ENCODE assay signal across 9 cellular contexts in genomic region chr12:65313704-65314317, GRCh38. TPM values are rescaled to one million over a fixed set of nuclear protein-coding genes. Genes with fewer than 3 reads are reported as not detected.
DNase-seq lines count a peak whose midpoint lies in the region; ATAC-seq, FAIRE-seq and TF ChIP-seq lines count a peak whose summit lies in the region.
"Had no signal": no experiment of that assay in that cellular context is flagged by ENCODE, and none has a peak within 500 bp of the region (broad histone marks: within the 10 kb centered on the region; RNA-seq: fewer than 3 reads in every experiment).

No MANE protein-coding gene starts in this region.

- peak in 2 of 3 experiments; percentile 20 to 32; a peak in 3 of 6 replicates for TF ChIP-seq CTCF in GM12878 (IDR thresholded peaks at IDR 0.05 in 2 of 3, conservative IDR thresholded peaks at IDR 0.05 in 1 of 3; ENCODE audit: control insufficient read depth in 2 of 3, extremely low read depth in 1 of 3, insufficient read depth in 1 of 3, low read depth in 3 of 3, low read length in 3 of 3)
- TF ChIP-seq CTCF in suprapubic skin (IDR thresholded peaks at IDR 0.05) = no peak

- peak; percentile 47 for FAIRE-seq in GM12878 (lab: Jason Lieb, UNC)

- RAD21 ChIA-PET in GM12878 (lab: Charles Lee; ENCODE audit: unreplicated experiment) = no interaction called here

- CTCF ChIA-PET in GM12878 (lab: Yijun Ruan, JAX) (interaction anchor here (1.1 to 3.4 kb wide), 3 partner anchors 9 to 1379 kb away, joined by 4 to 19 read pairs (median 4); no protein-coding TSS in a partner anchor), T-cell (lab: Charles Lee) (interaction anchor here (0.7 to 0.8 kb wide), 2 partner anchors 30 to 609 kb away, joined by 3 read pairs; no protein-coding TSS in a partner anchor)
- CTCF ChIA-PET in activated CD4-positive, alpha-beta T cell treated with anti-CD3 and anti-CD28 coated beads for 36 hours (lab: Charles Lee) = interaction anchor here (0.6 kb wide), 1 partner anchor 382 kb away, joined by 4 read pairs; no protein-coding TSS in a partner anchor

- intact Hi-C loops in GM12878 (cut with micrococcal nuclease; ENCODE audit: unreplicated experiment) = loop anchor here (2.0 to 5.0 kb wide), 2 partner anchors 243 to 793 kb away; no protein-coding TSS in a partner anchor
- intact Hi-C loops in activated CD4-positive, alpha-beta T cell treated with anti-CD3 and anti-CD28 coated beads for 36 hours (cut with DNase I, micrococcal nuclease) = loop anchor here in 1 of 2 experiments (5.0 kb wide), 1 partner anchor 793 kb away; no protein-coding TSS in a partner anchor

- no peak overlapping the region for H3K27ac Mint-ChIP-seq in T-cell
- H3K27ac Mint-ChIP-seq in activated CD4-positive, alpha-beta T cell treated with anti-CD3 and anti-CD28 coated beads for 36 hours = no peak overlapping the region

- H3K4me3 ChIP-seq in GM12878 (no peak overlapping the region), suprapubic skin (no peak overlapping the region)

- peaks cover 0 to under 1% (median 0%) of the 10 kb centered on the region in 3 donors for H3K4me1 Mint-ChIP-seq in T-cell
- H3K4me1 Mint-ChIP-seq in activated CD4-positive, alpha-beta T cell treated with anti-CD3 and anti-CD28 coated beads for 36 hours = no peaks in the 10 kb centered on the region

- peak; percentile 62 for TF ChIP-seq RAD21 in GM12878 (IDR thresholded peaks at IDR 0.05; ENCODE audit: insufficient read depth, low read depth, low read length)

- no peaks in the 10 kb centered on the region for H3K79me2 ChIP-seq in GM12878 (ENCODE audit: control insufficient read depth, insufficient read depth, low read length)

- no peaks in the 10 kb centered on the region for H3K27me3 ChIP-seq in GM12878 (replicated peaks in 1 of 2; ENCODE audit: control insufficient read depth in 2 of 2, insufficient read depth in 2 of 2, low read length in 1 of 2)
- H3K27me3 ChIP-seq in suprapubic skin = no peaks in the 10 kb centered on the region

- H3K9me3 ChIP-seq in GM12878 (replicated peaks; ENCODE audit: control insufficient read depth, insufficient read depth, low read length) (no peaks in the 10 kb centered on the region), suprapubic skin (no peaks in the 10 kb centered on the region)

- H3K27ac ChIP-seq in GM12878 (ENCODE audit: control insufficient read depth, insufficient read depth) = no peak overlapping the region
- no peak overlapping the region for H3K27ac ChIP-seq in suprapubic skin

- no peak overlapping the region for H3K4me2 ChIP-seq in GM12878 (ENCODE audit: control insufficient read depth, insufficient read depth)

- 2% methylated on average over 2 of the region's 2 CpGs for WGBS in GM12878 (ENCODE audit: insufficient coverage, insufficient replicate concordance, low lambda C conversion rate, missing lambda C conversion rate)
- 27% methylated on average over 2 of the region's 2 CpGs for WGBS in suprapubic skin

- POLR2A ChIA-PET in GM12878 (lab: Charles Lee) = no interaction called here
- POLR2A ChIA-PET in T-cell (lab: Charles Lee) = no interaction called here
- POLR2A ChIA-PET in activated CD4-positive, alpha-beta T cell treated with anti-CD3 and anti-CD28 coated beads for 36 hours (lab: Charles Lee) = no interaction called here

- no peaks in the 10 kb centered on the region for H3K9me3 Mint-ChIP-seq in T-cell
- H3K9me3 Mint-ChIP-seq in activated CD4-positive, alpha-beta T cell treated with anti-CD3 and anti-CD28 coated beads for 36 hours (ENCODE audit: low read depth) = no peaks in the 10 kb centered on the region

- no peak overlapping the region for H2AFZ ChIP-seq in GM12878 (ENCODE audit: control insufficient read depth, low read depth, low read length)

- no peaks in the 10 kb centered on the region for H3K36me3 ChIP-seq in GM12878 (ENCODE audit: control insufficient read depth in 2 of 2, insufficient read depth in 2 of 2, low read length in 1 of 2)
- H3K36me3 ChIP-seq in suprapubic skin = no peaks in the 10 kb centered on the region

- no peaks in the 10 kb centered on the region for H3K36me3 Mint-ChIP-seq in T-cell
- no peaks in the 10 kb centered on the region for H3K36me3 Mint-ChIP-seq in activated CD4-positive, alpha-beta T cell treated with anti-CD3 and anti-CD28 coated beads for 36 hours (ENCODE audit: low read depth)

- no TSS peak for BruUV-seq in GM12878 (replicated peaks; lab: Mats Ljungman, UMichigan)

- DNase-seq in DMS53 (lab: John Stamatoyannopoulos, UW) (peak; percentile 66), LoVo (ENCODE audit: low spot score) (peak; percentile 52), GM12878 (ENCODE audit: low read depth, low spot score) (no peak), myocyte (ENCODE audit: low read depth) (peak; percentile 30), suprapubic skin (ENCODE audit: low spot score in 2 of 2) (no peak), T-cell (no peak)
- DNase-seq in activated CD4-positive, alpha-beta T cell treated with anti-CD3 and anti-CD28 coated beads for 36 hours = no peak
- DNase-seq: NCI-H1048 had no signal

- SMC1A ChIA-PET in GM12878 (lab: Charles Lee; ENCODE audit: uncharacterized antibody, unreplicated experiment) = interaction anchor here (0.7 to 0.8 kb wide), 2 partner anchors 14 to 618 kb away, joined by 3 to 4 read pairs; no protein-coding TSS in a partner anchor

- ATAC-seq in GM12878 = no peak
- no peak for ATAC-seq in T-cell (replicated peaks in 1 of 4)
- no peak for ATAC-seq in GM19455 (IDR thresholded peaks at IDR 0.05; ENCODE audit: unreplicated experiment)
- no peak for ATAC-seq in activated CD4-positive, alpha-beta T cell treated with anti-CD3 and anti-CD28 coated beads for 36 hours

- no peak for TF ChIP-seq EP300 in GM12878 (IDR thresholded peaks at IDR 0.05; ENCODE audit: borderline replicate concordance in 1 of 2, control insufficient read depth in 1 of 2, low read depth in 2 of 2, low read length in 2 of 2)
- no peak for TF ChIP-seq EP300 in suprapubic skin (IDR thresholded peaks at IDR 0.05)

- in situ Hi-C loops in GM12878 (cut with MboI) = no loop called here

- H3K27me3 Mint-ChIP-seq in T-cell = peaks cover 4 to 8% of the 10 kb centered on the region in 2 donors
- H3K27me3 Mint-ChIP-seq in activated CD4-positive, alpha-beta T cell treated with anti-CD3 and anti-CD28 coated beads for 36 hours = no peaks in the 10 kb centered on the region

- H4K20me1 ChIP-seq in GM12878 (ENCODE audit: control insufficient read depth, insufficient read depth) = no peaks in the 10 kb centered on the region

- H3K4me1 ChIP-seq in GM12878 (ENCODE audit: control insufficient read depth, insufficient read depth, low read length) (no peaks in the 10 kb centered on the region), suprapubic skin (no peaks in the 10 kb centered on the region)

- TF ChIP-seq POLR2A in GM12878 (IDR thresholded peaks at IDR 0.05; ENCODE audit: low read depth, low read length) (no peak), suprapubic skin (IDR thresholded peaks at IDR 0.05) (no peak)

- no peak overlapping the region for H3K4me3 Mint-ChIP-seq in T-cell
- H3K4me3 Mint-ChIP-seq in activated CD4-positive, alpha-beta T cell treated with anti-CD3 and anti-CD28 coated beads for 36 hours = no peak overlapping the region

- H3K9ac ChIP-seq in GM12878 (ENCODE audit: control insufficient read depth, insufficient read depth, low read length) = no peak overlapping the region

TF ChIP-seq in GM12878, 131 proteins besides CTCF, POLR2A, EP300 and RAD21:
- TF ChIP-seq CBX3 (IDR thresholded peaks at IDR 0.05; ENCODE audit: borderline replicate concordance, low read depth) = no peak
- TF ChIP-seq SMC3 (IDR thresholded peaks at IDR 0.05; ENCODE audit: borderline replicate concordance, low read length) = peak; percentile 35; the same call in 1 of the 2 replicates

RNA-seq across cellular contexts. Expression of gene MSRB3, which starts 35.3 kb away (rescaled TPM):
- total RNA-seq in GM12878 (2013; cell fraction: nucleolus; rRNA removed) = 0.42 TPM in 1 of 2 replicates, not detected in the other
- total RNA-seq in GM12878 (2014; rRNA removed) (0.87 and 1.3 TPM in 2 replicates), GM12878 (2014; rRNA removed; fragmentation: Illumina TruSeq; extraction: Trizol) (1.2 and 1.5 TPM in 2 replicates), GM12878 (2021) (1.2 and 2.2 TPM in 2 replicates), myocyte (47.3 and 53.9 TPM in 2 replicates), suprapubic skin (10 to 100 TPM in 2 of 4 donors, 1 to 10 TPM in 2; 5.2 to 16.9 (median 9.8) TPM), T-cell (under 1 TPM; 0.22 to 0.90 (median 0.56) TPM)
- polyA plus RNA-seq in GM12878 (2011; ENCODE audit: low read depth) = 0.43 TPM
- polyA plus RNA-seq in GM12878 (2011; rRNA removed) (0.04 and 0.07 TPM in 2 replicates), GM12878 (2014; fragmentation: Illumina TruSeq; extraction: Trizol) (1.3 and 2.4 TPM in 2 replicates), GM12878 (2014; fragmentation: Nextera tagmentation; extraction: Ambion mirVana) (under 1 TPM; 0.29 TPM), GM12878 (2014; rRNA removed) (1.1 and 1.5 TPM in 2 replicates), GM12878 (2016; fragmentation: Nextera tagmentation; extraction: Ambion mirVana) (1 to 10 TPM; 1.9 to 2.7 TPM)
- 0.03 TPM in 2 replicates for polyA plus RNA-seq in GM12878 (2011; cell fraction: cytosol; rRNA removed)
- 0.28 TPM in 1 of 2 replicates, not detected in the other for polyA plus RNA-seq in GM12878 (2011; cell fraction: nucleus; rRNA removed)
- polyA plus RNA-seq in GM12878 (2012) = 0.46 and 1.3 TPM in 2 replicates
- polyA minus RNA-seq in GM12878 (2011; rRNA and poly(A)+ RNA removed) = 0.46 TPM in 1 of 2 replicates, not detected in the other
- not detected in 2 replicates for polyA minus RNA-seq in GM12878 (2011; cell fraction: cytosol; rRNA and poly(A)+ RNA removed)
- polyA minus RNA-seq in GM12878 (2011; cell fraction: nucleus; rRNA and poly(A)+ RNA removed) = not detected in 2 replicates
- 46.1 TPM for polyA plus RNA-seq in myocyte (2012)
- under 1 TPM in 1 of 2 experiments, not detected in 1; 0.12 TPM for total RNA-seq in activated CD4-positive, alpha-beta T cell treated with anti-CD3 and anti-CD28 coated beads for 36 hours

Comparison
In these comparisons a context has a peak if more than half of its experiments do, and no peak if none do; other contexts are left out.
1. DNase-seq: peak in DMS53 (single experiment), LoVo (single experiment) and myocyte (single experiment); none in GM12878 (single experiment), suprapubic skin (0 of 2), T-cell (0 of 34) and activated CD4-positive, alpha-beta T cell treated with anti-CD3 and anti-CD28 coated beads for 36 hours (single experiment).
2. CTCF ChIP-seq: peak in GM12878 (2 of 3); none in suprapubic skin (0 of 2).